ENCODE assay signal across 9 cellular contexts in the genomic region with DNA sequence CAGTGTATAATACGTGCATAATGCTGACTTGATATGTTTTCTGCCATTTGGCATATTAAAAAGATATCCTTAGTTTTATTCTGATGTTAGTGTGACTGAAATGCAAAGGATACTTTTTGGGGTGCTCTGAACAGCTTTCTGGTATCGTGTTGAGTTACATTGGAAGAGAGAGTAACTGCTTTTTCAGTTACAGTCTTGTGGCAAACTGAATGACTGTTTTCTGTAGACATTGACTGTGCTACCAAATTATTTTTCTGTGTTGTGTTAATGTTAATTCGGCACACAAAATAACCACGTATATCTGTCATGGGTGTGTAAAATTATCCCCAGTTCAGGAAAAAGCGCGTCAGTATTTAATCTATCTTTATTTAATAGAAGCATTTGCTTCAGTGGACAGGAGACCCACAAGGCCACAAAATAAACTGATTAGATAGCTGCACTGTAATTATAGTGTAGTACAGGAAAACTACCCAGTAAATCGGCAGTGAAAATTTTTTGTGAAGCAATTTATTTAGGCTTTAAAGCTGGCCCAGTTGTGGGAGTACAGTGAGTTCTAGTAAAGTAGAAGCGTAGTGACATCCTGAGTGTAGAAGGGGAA. TPM values are rescaled to one million over a fixed set of nuclear protein-coding genes. Genes with fewer than 3 reads are reported as not detected.
DNase-seq lines count a peak whose midpoint lies in the region; ATAC-seq and TF ChIP-seq lines count a peak whose summit lies in the region.
"Had no signal": no experiment of that assay in that cellular context is flagged by ENCODE, and none has a peak within 500 bp of the region (broad histone marks: within the 10 kb centered on the region; RNA-seq: fewer than 3 reads in every experiment).

No MANE protein-coding gene starts in this region.

- no peak for TF ChIP-seq CTCF in fibroblast of the aortic adventitia (IDR thresholded peaks at IDR 0.05; ENCODE audit: insufficient read depth, low read length)

- peaks cover 0 to 1% of the 10 kb centered on the region in 2 donors for H3K9me3 Mint-ChIP-seq in activated T-cell treated with anti-CD3 and anti-CD28 coated beads, Interleukin-2, amount 50 U/mL, for 72 hours
- H3K9me3 Mint-ChIP-seq in T-helper 2 cell treated with Interferon-gamma antibody and Interleukin-4, amounts not matched to agents 5 μg/mL and 100 μg/mL, for 36 hours = no peaks in the 10 kb centered on the region
- peaks cover 0 to 5% of the 10 kb centered on the region in 2 donors for H3K9me3 Mint-ChIP-seq in stimulated activated naive CD8-positive, alpha-beta T cell treated with anti-CD3 and anti-CD28 coated beads, Interleukin-15, amount 100 ng/mL, for 72 hours

- peak overlapping the region; percentile 90 for H3K27ac Mint-ChIP-seq in activated T-cell treated with anti-CD3 and anti-CD28 coated beads, Interleukin-2, amount 50 U/mL, for 72 hours
- peak overlapping the region; percentile 66 for H3K27ac Mint-ChIP-seq in T-helper 2 cell treated with Interferon-gamma antibody and Interleukin-4, amounts not matched to agents 5 μg/mL and 100 μg/mL, for 36 hours
- H3K27ac Mint-ChIP-seq in stimulated activated naive CD8-positive, alpha-beta T cell treated with anti-CD3 and anti-CD28 coated beads, Interleukin-15, amount 100 ng/mL, for 72 hours = peak overlapping the region in 1 of 2 donors; percentile 74

- H3K4me1 Mint-ChIP-seq in activated T-cell treated with anti-CD3 and anti-CD28 coated beads, Interleukin-2, amount 50 U/mL, for 72 hours (ENCODE audit: low read depth) = peaks cover 67% of the 10 kb centered on the region
- peaks cover 44% of the 10 kb centered on the region for H3K4me1 Mint-ChIP-seq in T-helper 2 cell treated with Interferon-gamma antibody and Interleukin-4, amounts not matched to agents 5 μg/mL and 100 μg/mL, for 36 hours (ENCODE audit: low read depth)
- peaks cover 61% of the 10 kb centered on the region for H3K4me1 Mint-ChIP-seq in stimulated activated naive CD8-positive, alpha-beta T cell treated with anti-CD3 and anti-CD28 coated beads, Interleukin-15, amount 100 ng/mL, for 72 hours

- no peak for DNase-seq in activated T-cell treated with anti-CD3 and anti-CD28 coated beads, Interleukin-2, amount 50 U/mL, for 72 hours
- DNase-seq in activated T-cell treated with anti-CD3 and anti-CD28 coated beads, Interleukin-2, amount 50 U/mL, for 1 hour = no peak
- DNase-seq in T-helper 2 cell treated with Interferon-gamma antibody and Interleukin-4, amounts not matched to agents 5 μg/mL and 100 μg/mL, for 36 hours (ENCODE audit: low spot score) = no peak
- DNase-seq in fibroblast of the aortic adventitia (ENCODE audit: low read depth) = no peak
- no peak for DNase-seq in stimulated activated naive CD8-positive, alpha-beta T cell treated with anti-CD3 and anti-CD28 coated beads, Interleukin-15, amount 100 ng/mL, for 72 hours
- DNase-seq in SW 1271 (lab: John Stamatoyannopoulos, UW) = no peak
- no peak for DNase-seq in inferior parietal cortex (ENCODE audit: extremely low spot score)
- DNase-seq in activated gamma-delta T cell treated with Interleukin-2 at 50 U/mL for 16 hours = no peak
- DNase-seq: WERI-Rb-1 had no signal

- H3K36me3 Mint-ChIP-seq in activated T-cell treated with anti-CD3 and anti-CD28 coated beads, Interleukin-2, amount 50 U/mL, for 72 hours (ENCODE audit: insufficient read depth in 2 of 2) = peaks cover 2 to 8% of the 10 kb centered on the region in 2 donors
- H3K36me3 Mint-ChIP-seq in T-helper 2 cell treated with Interferon-gamma antibody and Interleukin-4, amounts not matched to agents 5 μg/mL and 100 μg/mL, for 36 hours (ENCODE audit: low read depth) = peaks cover 21% of the 10 kb centered on the region

- peak overlapping the region; percentile 10 for H3K4me3 ChIP-seq in fibroblast of the aortic adventitia (ENCODE audit: low read depth, low read length)

- no peaks in the 10 kb centered on the region for H3K27me3 Mint-ChIP-seq in activated T-cell treated with anti-CD3 and anti-CD28 coated beads, Interleukin-2, amount 50 U/mL, for 72 hours (ENCODE audit: low read depth)
- no peaks in the 10 kb centered on the region for H3K27me3 Mint-ChIP-seq in T-helper 2 cell treated with Interferon-gamma antibody and Interleukin-4, amounts not matched to agents 5 μg/mL and 100 μg/mL, for 36 hours (ENCODE audit: low read depth)
- no peaks in the 10 kb centered on the region for H3K27me3 Mint-ChIP-seq in stimulated activated naive CD8-positive, alpha-beta T cell treated with anti-CD3 and anti-CD28 coated beads, Interleukin-15, amount 100 ng/mL, for 72 hours

- ATAC-seq in activated T-cell treated with anti-CD3 and anti-CD28 coated beads, Interleukin-2, amount 50 U/mL, for 72 hours (replicated peaks in 1 of 2) = peak in 1 of 2 donors; percentile 20
- no peak for ATAC-seq in stimulated activated naive CD8-positive, alpha-beta T cell treated with anti-CD3 and anti-CD28 coated beads, Interleukin-15, amount 100 ng/mL, for 72 hours

- H3K4me3 Mint-ChIP-seq in activated T-cell treated with anti-CD3 and anti-CD28 coated beads, Interleukin-2, amount 50 U/mL, for 72 hours = peak overlapping the region; percentile 71 to 90
- H3K4me3 Mint-ChIP-seq in T-helper 2 cell treated with Interferon-gamma antibody and Interleukin-4, amounts not matched to agents 5 μg/mL and 100 μg/mL, for 36 hours = peak overlapping the region; percentile 50
- H3K4me3 Mint-ChIP-seq in stimulated activated naive CD8-positive, alpha-beta T cell treated with anti-CD3 and anti-CD28 coated beads, Interleukin-15, amount 100 ng/mL, for 72 hours = peak overlapping the region; percentile 73 to 78

RNA-seq across cellular contexts. Expression of a gene that starts 2.5 kb away (rescaled TPM):
- total RNA-seq in activated T-cell treated with anti-CD3 and anti-CD28 coated beads, Interleukin-2, amount 50 U/mL, for 72 hours = 10 to 100 TPM; 63.6 to 74.6 TPM
- total RNA-seq in fibroblast of the aortic adventitia (ENCODE audit: low replicate concordance) = 63.8 and 103 TPM in 2 replicates
